ENCODE assay signal across 4 cellular contexts in genomic region chr15:72344602-72345001, GRCh38. TPM values are rescaled to one million over a fixed set of nuclear protein-coding genes. Genes with fewer than 3 reads are reported as not detected.
"Had no signal": no experiment of that assay in that cellular context is flagged by ENCODE, and none has a peak within 500 bp of the region (broad histone marks: within the 10 kb centered on the region; RNA-seq: fewer than 3 reads in every experiment).

No MANE protein-coding gene starts in this region.

- ATAC-seq: GM12878 had no signal

- H3K4me3 ChIP-seq: GM12878 had no signal

- DNase-seq: GDM1, GF-D8 had no signal

RNA-seq across cellular contexts. Expression of gene TMEM202, which starts 53.5 kb away (rescaled TPM):
- total RNA-seq: G401, GM12878 had no signal
